22 cellular contexts compared by ENCODE assay signal in genomic region chr6:145155873-145156782, GRCh38.
A peak's percentile ranks its signal among the peaks of the same experiment; 100 is the strongest.
DNase-seq lines count a peak whose midpoint lies in the region; ATAC-seq, FAIRE-seq and TF ChIP-seq lines count a peak whose summit lies in the region.
"Had no signal": no experiment of that assay in that cellular context is flagged by ENCODE, and none has a peak within 500 bp of the region (broad histone marks: within the 10 kb centered on the region; RNA-seq: fewer than 3 reads in every experiment).

No MANE protein-coding gene starts in this region.

- H3K4me1 Mint-ChIP-seq in MCF 10A (ENCODE audit: insufficient read depth, unreplicated experiment) = peaks cover 27% of the 10 kb centered on the region
- H3K4me1 Mint-ChIP-seq: T-cell had no signal

- CTCF ChIA-PET in MCF 10A (lab: Yijun Ruan, JAX) = interaction anchor here (0.8 to 1.0 kb wide), 2 partner anchors 9 to 580 kb away, joined by 3 read pairs; no protein-coding TSS in a partner anchor

- intact Hi-C loops in MCF 10A (cut with micrococcal nuclease) = no loop called here
- intact Hi-C loops in breast epithelium (cut with DNase I; ENCODE audit: low total_unique reads) = no loop called here

- no peaks in the 10 kb centered on the region for H3K36me3 Mint-ChIP-seq in MCF 10A (ENCODE audit: insufficient read depth, unreplicated experiment)
- H3K36me3 Mint-ChIP-seq: T-cell had no signal

- TF ChIP-seq CTCF in MCF 10A (IDR thresholded peaks at IDR 0.05; ENCODE audit: unreplicated experiment) (no peak), breast epithelium (IDR thresholded peaks at IDR 0.05) (no peak), fibroblast of the aortic adventitia (IDR thresholded peaks at IDR 0.05; ENCODE audit: insufficient read depth, low read length) (no peak)

- H3K27me3 ChIP-seq in breast epithelium = no peaks in the 10 kb centered on the region
- H3K27me3 ChIP-seq in effector memory CD4-positive, alpha-beta T cell (replicated peaks; ENCODE audit: control insufficient read depth, insufficient read depth, low read length, poor library complexity, severe bottlenecking) = no peaks in the 10 kb centered on the region
- H3K27me3 ChIP-seq: ascending aorta had no signal

- no peaks in the 10 kb centered on the region for H3K36me3 ChIP-seq in breast epithelium
- H3K36me3 ChIP-seq in effector memory CD4-positive, alpha-beta T cell (ENCODE audit: control insufficient read depth, insufficient read depth, low read length) = no peaks in the 10 kb centered on the region
- H3K36me3 ChIP-seq: ascending aorta had no signal

- POLR2A ChIA-PET in MCF 10A (lab: Yijun Ruan, JAX) = interaction anchor here (0.6 kb wide), 1 partner anchor 14 kb away, joined by 3 read pairs; no protein-coding TSS in a partner anchor

- no peak overlapping the region for H3K4me3 Mint-ChIP-seq in MCF 10A (ENCODE audit: unreplicated experiment)
- H3K4me3 Mint-ChIP-seq: nephron, T-cell had no signal

- peak; percentile 9 for DNase-seq in MCF 10A (ENCODE audit: unreplicated experiment)
- no peak for DNase-seq in breast epithelium (ENCODE audit: low spot score in 2 of 2)
- peak; percentile 9 for DNase-seq in NOMO-1 treated with dmso at 0.1 percent for 144 hours (lab: John Stamatoyannopoulos, UW; ENCODE audit: unreplicated experiment)
- peak; percentile 8 for DNase-seq in fibroblast of the aortic adventitia (ENCODE audit: low read depth)
- no peak for DNase-seq in GM19239 (ENCODE audit: insufficient read length, low spot score)
- DNase-seq in effector memory CD4-positive, alpha-beta T cell = no peak
- DNase-seq: activated CD4-positive, alpha-beta T cell treated with anti-CD3 and anti-CD28 coated beads, Interleukin-2, amount 50 U/mL, for 48 hours; activated naive CD4-positive, alpha-beta T cell treated with Interleukin-2 at 50 U/mL for 16 hours; activated T-cell treated with anti-CD3 and anti-CD28 coated beads for 4 hours; C1 segment of cervical spinal cord; DMS153; foreskin melanocyte; KG1; psoas muscle; T-cell had no signal

- no peak overlapping the region for H3K27ac ChIP-seq in breast epithelium
- no peak overlapping the region for H3K27ac ChIP-seq in effector memory CD4-positive, alpha-beta T cell (ENCODE audit: insufficient read depth, low read length, poor library complexity, severe bottlenecking)
- H3K27ac ChIP-seq: ascending aorta, psoas muscle had no signal

- peaks cover 6% of the 10 kb centered on the region for H3K9me3 Mint-ChIP-seq in MCF 10A (ENCODE audit: unreplicated experiment)

- H3K9me3 ChIP-seq in breast epithelium = peaks cover 0 to 15% of the 10 kb centered on the region in 2 donors
- H3K9me3 ChIP-seq in effector memory CD4-positive, alpha-beta T cell (ENCODE audit: control insufficient read depth, low read length) = no peaks in the 10 kb centered on the region

- no peak overlapping the region for H3K4me3 ChIP-seq in breast epithelium
- H3K4me3 ChIP-seq in fibroblast of the aortic adventitia (ENCODE audit: low read depth, low read length) = no peak overlapping the region
- no peak overlapping the region for H3K4me3 ChIP-seq in effector memory CD4-positive, alpha-beta T cell (ENCODE audit: insufficient read depth, low read depth, low read length, poor library complexity, severe bottlenecking)
- H3K4me3 ChIP-seq: ascending aorta, psoas muscle, smooth muscle cell had no signal

- no peaks in the 10 kb centered on the region for H3K4me1 ChIP-seq in breast epithelium
- no peaks in the 10 kb centered on the region for H3K4me1 ChIP-seq in effector memory CD4-positive, alpha-beta T cell (ENCODE audit: control insufficient read depth, insufficient read depth, low read length, poor library complexity, severe bottlenecking)
- H3K4me1 ChIP-seq: ascending aorta, psoas muscle had no signal

- BruUV-seq in MCF 10A (replicated peaks; lab: Mats Ljungman, UMichigan) = no TSS peak

- H3K27ac Mint-ChIP-seq in MCF 10A (ENCODE audit: low read depth, unreplicated experiment) = peak overlapping the region; percentile 52
- H3K27ac Mint-ChIP-seq: nephron, T-cell had no signal

- ATAC-seq in HG03159 (IDR thresholded peaks at IDR 0.05; ENCODE audit: unreplicated experiment) = no peak
- no peak for ATAC-seq in GM18873 (IDR thresholded peaks at IDR 0.05; ENCODE audit: low FRiP score, unreplicated experiment)
- ATAC-seq: psoas muscle, T-cell had no signal

- TF ChIP-seq POLR2A in breast epithelium (IDR thresholded peaks at IDR 0.05) = no peak

- H3K27me3 Mint-ChIP-seq in MCF 10A (ENCODE audit: insufficient read depth, unreplicated experiment) = no peaks in the 10 kb centered on the region

- no peak for FAIRE-seq in GM19239 (lab: Jason Lieb, UNC)
- FAIRE-seq: endometrium, H54 had no signal

Comparison
In these comparisons a context has a peak if more than half of its experiments do, and no peak if none do; other contexts are left out.
1. DNase-seq: peak in MCF 10A (single experiment), NOMO-1 treated with dmso at 0.1 percent for 144 hours (single experiment) and fibroblast of the aortic adventitia (single experiment); none in breast epithelium (0 of 2), GM19239 (single experiment) and effector memory CD4-positive, alpha-beta T cell (0 of 3).